In genomic region chr4:83212041-83212851, GRCh38 we compare ENCODE assay signal across 8 cellular contexts.
DNase-seq lines count a peak whose midpoint lies in the region; ATAC-seq and TF ChIP-seq lines count a peak whose summit lies in the region.

No MANE protein-coding gene starts in this region.

- H3K4me3 ChIP-seq in endocrine pancreas (ENCODE audit: control insufficient read depth, insufficient read depth, low read length) (peak overlapping the region; percentile 1), tibial nerve (no peak overlapping the region), SJCRH30 (no peak overlapping the region)

- H3K27ac ChIP-seq in tibial nerve: no peak overlapping the region
- no peak overlapping the region for H3K27ac ChIP-seq in SJCRH30

- TF ChIP-seq CTCF in tibial nerve (IDR thresholded peaks at IDR 0.05): no peak

- no peak overlapping the region for H3K9ac ChIP-seq in endocrine pancreas (ENCODE audit: control insufficient read depth, insufficient read depth, low read length)

- DNase-seq in tibial nerve (ENCODE audit: low spot score in 2 of 2): no peak
- no peak for DNase-seq in SJCRH30
- no peak for DNase-seq in midbrain (lab: John Stamatoyannopoulos, UW)
- DNase-seq in kidney tubule cell (ENCODE audit: low spot score): no peak

- no peaks in the 10 kb centered on the region for H3K36me3 ChIP-seq in endocrine pancreas (ENCODE audit: control insufficient read depth, insufficient read depth, low read length)
- no peaks in the 10 kb centered on the region for H3K36me3 ChIP-seq in tibial nerve
- no peaks in the 10 kb centered on the region for H3K36me3 ChIP-seq in SJCRH30

- H3K9me3 ChIP-seq in endocrine pancreas (ENCODE audit: control insufficient read depth, low read length): no peaks in the 10 kb centered on the region
- H3K9me3 ChIP-seq in tibial nerve: no peaks in the 10 kb centered on the region
- peaks cover 11% of the 10 kb centered on the region for H3K9me3 ChIP-seq in SJCRH30 (replicated peaks)

- ATAC-seq in GM19372 (IDR thresholded peaks at IDR 0.05; ENCODE audit: low read depth, unreplicated experiment) (peak; percentile 76), HG03060 (IDR thresholded peaks at IDR 0.05; ENCODE audit: low read depth, unreplicated experiment) (peak; percentile 79)

- H3K4me1 ChIP-seq in endocrine pancreas (ENCODE audit: control insufficient read depth, insufficient read depth, low read length): no peaks in the 10 kb centered on the region
- no peaks in the 10 kb centered on the region for H3K4me1 ChIP-seq in tibial nerve
- no peaks in the 10 kb centered on the region for H3K4me1 ChIP-seq in SJCRH30

- WGBS in tibial nerve, 2 donors: 61 to 62% methylated on average over 9 of the region's 9 CpGs

- TF ChIP-seq POLR2A in Raji (IDR thresholded peaks at IDR 0.05; ENCODE audit: insufficient read depth, low read depth, low read length) (peak; percentile 54; the same call in 1 of the 2 replicates), tibial nerve (IDR thresholded peaks at IDR 0.05) (no peak)

- TF ChIP-seq EP300 in tibial nerve (IDR thresholded peaks at IDR 0.05): no peak

- H3K27me3 ChIP-seq in endocrine pancreas (ENCODE audit: control insufficient read depth, insufficient read depth, low read length) (no peaks in the 10 kb centered on the region), tibial nerve (no peaks in the 10 kb centered on the region), SJCRH30 (no peaks in the 10 kb centered on the region)
